In the genomic region with DNA sequence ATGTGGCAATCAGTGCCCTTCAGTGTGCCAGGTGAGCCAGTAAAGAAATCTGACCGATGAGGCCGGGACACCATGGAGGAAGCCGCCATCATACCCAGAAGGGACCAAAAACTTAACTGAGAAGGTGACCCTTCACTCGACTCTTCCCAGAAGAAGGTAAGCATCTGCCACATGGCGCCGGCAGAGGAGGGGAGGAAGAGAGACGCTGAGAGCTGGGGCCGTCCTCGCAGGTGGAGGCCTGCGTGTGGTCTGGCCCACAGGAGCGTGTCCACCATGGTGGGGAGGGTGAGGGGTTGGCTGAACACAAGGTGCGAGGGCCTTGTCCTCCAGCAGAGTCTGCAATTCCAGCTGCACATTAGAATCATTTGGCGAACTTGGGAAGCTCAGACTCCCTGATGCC, we compare ENCODE assay signal across 23 cellular contexts.
"Had no signal": no experiment of that assay in that cellular context is flagged by ENCODE, and none has a peak within 500 bp of the region (broad histone marks: within the 10 kb centered on the region; RNA-seq: fewer than 3 reads in every experiment).

No MANE protein-coding gene starts in this region.

- H3K27ac Mint-ChIP-seq: naive thymus-derived CD8-positive, alpha-beta T cell; natural killer cell treated with Interleukin-12 subunit alpha and Interleukin-12 subunit beta and Interleukin-15 and Interleukin-18, amount 100 ng/mL, for 72 hours; nephron progenitor cell; progenitor cell of endocrine pancreas; stimulated activated effector memory CD8-positive, alpha-beta T cell treated with anti-CD3 and anti-CD28 coated beads, Interleukin-12 subunit alpha, Interleukin-12 subunit beta, amount 100 ng/mL, for 72 hours; stimulated activated naive B cell treated with anti-CD40 and anti-IgM and Interleukin-4, amounts not matched to agents 10 μg/mL and 1 μg/mL and 100 μg/mL, for 72 hours; stimulated activated naive CD8-positive, alpha-beta T cell treated with anti-CD3 and anti-CD28 coated beads, Interleukin-15, Interleukin-2, amounts not matched to agents 100 ng/mL and 50 ng/mL, for 24 hours had no signal

- DNase-seq: naive thymus-derived CD8-positive, alpha-beta T cell; nephron progenitor cell; nucleus accumbens; ovary; psoas muscle; right cardiac atrium; right lobe of liver; sigmoid colon; small intestine; stimulated activated CD4-positive, alpha-beta T cell treated with anti-CD3 and anti-CD28 coated beads, Interleukin-15, amount 100 ng/mL, for 24 hours; stimulated activated CD4-positive, alpha-beta T cell treated with anti-CD3 and anti-CD28 coated beads, Interleukin-2, amount 100 ng/mL, for 24 hours; stimulated activated CD4-positive, alpha-beta T cell treated with anti-CD3 and anti-CD28 coated beads, Interleukin-2, amount 100 ng/mL, for 48 hours; stimulated activated CD4-positive, alpha-beta T cell treated with anti-CD3 and anti-CD28 coated beads, Interleukin-4, amount 100 ng/mL, for 24 hours; stimulated activated naive B cell treated with anti-CD40 and anti-IgM and Interleukin-4, amounts not matched to agents 10 μg/mL and 1 μg/mL and 100 μg/mL, for 72 hours; stimulated activated naive CD4-positive, alpha-beta T cell treated with Interleukin-2 at 50 U/mL for 16 hours; stomach; thyroid gland; trophoblast cell had no signal

- H3K4me3 Mint-ChIP-seq: naive thymus-derived CD8-positive, alpha-beta T cell; natural killer cell treated with Interleukin-12 subunit alpha and Interleukin-12 subunit beta and Interleukin-15 and Interleukin-18, amount 100 ng/mL, for 72 hours; nephron progenitor cell; neural crest cell; stimulated activated effector memory CD8-positive, alpha-beta T cell treated with anti-CD3 and anti-CD28 coated beads, Interleukin-12 subunit alpha, Interleukin-12 subunit beta, amount 100 ng/mL, for 72 hours; stimulated activated naive B cell treated with anti-CD40 and anti-IgM and Interleukin-4, amounts not matched to agents 10 μg/mL and 1 μg/mL and 100 μg/mL, for 72 hours; stimulated activated naive CD8-positive, alpha-beta T cell treated with anti-CD3 and anti-CD28 coated beads, Interleukin-15, Interleukin-2, amounts not matched to agents 100 ng/mL and 50 ng/mL, for 24 hours had no signal

- H3K4me1 Mint-ChIP-seq: nephron progenitor cell; neural crest cell; stimulated activated effector memory CD8-positive, alpha-beta T cell treated with anti-CD3 and anti-CD28 coated beads, Interleukin-12 subunit alpha, Interleukin-12 subunit beta, amount 100 ng/mL, for 72 hours had no signal

- H3K9me3 Mint-ChIP-seq: natural killer cell treated with Interleukin-12 subunit alpha and Interleukin-12 subunit beta and Interleukin-15 and Interleukin-18, amount 100 ng/mL, for 72 hours; neural crest cell; stimulated activated naive CD8-positive, alpha-beta T cell treated with anti-CD3 and anti-CD28 coated beads, Interleukin-15, Interleukin-2, amounts not matched to agents 100 ng/mL and 50 ng/mL, for 24 hours had no signal

- H3K36me3 Mint-ChIP-seq: naive thymus-derived CD8-positive, alpha-beta T cell; natural killer cell treated with Interleukin-12 subunit alpha and Interleukin-12 subunit beta and Interleukin-15 and Interleukin-18, amount 100 ng/mL, for 72 hours; stimulated activated effector memory CD8-positive, alpha-beta T cell treated with anti-CD3 and anti-CD28 coated beads, Interleukin-12 subunit alpha, Interleukin-12 subunit beta, amount 100 ng/mL, for 72 hours; stimulated activated naive B cell treated with anti-CD40 and anti-IgM and Interleukin-4, amounts not matched to agents 10 μg/mL and 1 μg/mL and 100 μg/mL, for 72 hours had no signal

- ATAC-seq: naive thymus-derived CD8-positive, alpha-beta T cell; natural killer cell treated with Interleukin-12 subunit alpha and Interleukin-12 subunit beta and Interleukin-15 and Interleukin-18, amount 100 ng/mL, for 72 hours; psoas muscle; right cardiac atrium; right lobe of liver; stimulated activated effector memory CD8-positive, alpha-beta T cell treated with anti-CD3 and anti-CD28 coated beads, Interleukin-12 subunit alpha, Interleukin-12 subunit beta, amount 100 ng/mL, for 72 hours; stimulated activated naive B cell treated with anti-CD40 and anti-IgM and Interleukin-4, amounts not matched to agents 10 μg/mL and 1 μg/mL and 100 μg/mL, for 72 hours had no signal

- H3K27me3 Mint-ChIP-seq: natural killer cell treated with Interleukin-12 subunit alpha and Interleukin-12 subunit beta and Interleukin-15 and Interleukin-18, amount 100 ng/mL, for 72 hours; stimulated activated naive CD8-positive, alpha-beta T cell treated with anti-CD3 and anti-CD28 coated beads, Interleukin-15, Interleukin-2, amounts not matched to agents 100 ng/mL and 50 ng/mL, for 24 hours had no signal
